In genomic region chr16:80323187-80323807, GRCh38 we compare ENCODE assay signal across 19 cellular contexts.
"Had no signal": no experiment of that assay in that cellular context is flagged by ENCODE, and none has a peak within 500 bp of the region (broad histone marks: within the 10 kb centered on the region; RNA-seq: fewer than 3 reads in every experiment).

No MANE protein-coding gene starts in this region.

- H3K27ac ChIP-seq: SJCRH30, transverse colon had no signal

- H3K36me3 Mint-ChIP-seq: activated naive CD8-positive, alpha-beta T cell treated with anti-CD3 and anti-CD28 coated beads, Interleukin-2, amount 10 ng/mL, durations not matched to agents 7 days and 5 days had no signal

- H3K4me3 ChIP-seq: SJCRH30, transverse colon had no signal

- H3K9me3 ChIP-seq: SJCRH30, transverse colon had no signal

- H3K4me1 ChIP-seq: SJCRH30, transverse colon had no signal

- H3K4me3 Mint-ChIP-seq: activated CD4-positive, alpha-beta T cell treated with anti-CD3 and anti-CD28 coated beads, Interleukin-2, amount 10 ng/mL, durations not matched to agents 24 days and 14 days; activated CD8-positive, alpha-beta T cell treated with anti-CD3 and anti-CD28 coated beads, Interleukin-2, amount 10 ng/mL, durations not matched to agents 7 days and 5 days; activated naive CD8-positive, alpha-beta T cell treated with anti-CD3 and anti-CD28 coated beads, Interleukin-2, amount 10 ng/mL, durations not matched to agents 7 days and 5 days; activated T-helper 1 cell treated with anti-CD3 and anti-CD28 coated beads, Interleukin-12 subunit alpha, Interleukin-12 subunit beta, Interleukin-2, Interleukin-4 antibody, amounts not matched to agents 30 ng/mL and 10 ng/mL and 1 ng/mL, durations not matched to agents 14 hours and 24 hours and 36 hours had no signal

- DNase-seq: activated CD4-positive, alpha-beta T cell treated with anti-CD3 and anti-CD28 coated beads, Interleukin-2, amount 10 ng/mL, durations not matched to agents 24 days and 14 days; activated CD4-positive, CD25-positive, alpha-beta regulatory T cell; activated CD8-positive, alpha-beta memory T cell treated with anti-CD3 and anti-CD28 coated beads, Interleukin-2, amount 50 U/mL, for 48 hours; activated CD8-positive, alpha-beta T cell treated with anti-CD3 and anti-CD28 coated beads, Interleukin-2, amount 10 ng/mL, durations not matched to agents 7 days and 5 days; activated naive CD8-positive, alpha-beta T cell treated with anti-CD3 and anti-CD28 coated beads, Interleukin-2, amount 10 ng/mL, durations not matched to agents 7 days and 5 days; effector CD4-positive, alpha-beta T cell; foreskin fibroblast; glutamatergic neuron; SJCRH30; stimulated activated CD4-positive, alpha-beta T cell treated with anti-CD3 and anti-CD28 coated beads, Interleukin-15, amount 100 ng/mL, for 24 hours; stimulated activated CD4-positive, alpha-beta T cell treated with anti-CD3 and anti-CD28 coated beads, Interleukin-4, amount 100 ng/mL, for 1 hour; stimulated activated naive CD4-positive, alpha-beta T cell; SW 1271; transverse colon had no signal

- H3K27me3 ChIP-seq: SJCRH30, transverse colon had no signal

- H3K9me3 Mint-ChIP-seq: activated CD4-positive, alpha-beta T cell treated with anti-CD3 and anti-CD28 coated beads, Interleukin-2, amount 10 ng/mL, durations not matched to agents 24 days and 14 days; activated T-helper 1 cell treated with anti-CD3 and anti-CD28 coated beads, Interleukin-12 subunit alpha, Interleukin-12 subunit beta, Interleukin-2, Interleukin-4 antibody, amounts not matched to agents 30 ng/mL and 10 ng/mL and 1 ng/mL, durations not matched to agents 14 hours and 24 hours and 36 hours had no signal

- ATAC-seq: activated CD8-positive, alpha-beta T cell treated with anti-CD3 and anti-CD28 coated beads, Interleukin-2, amount 10 ng/mL, durations not matched to agents 7 days and 5 days had no signal

- H3K36me3 ChIP-seq: SJCRH30, transverse colon had no signal

- H3K27ac Mint-ChIP-seq: activated CD4-positive, alpha-beta T cell treated with anti-CD3 and anti-CD28 coated beads, Interleukin-2, amount 10 ng/mL, durations not matched to agents 24 days and 14 days; activated CD8-positive, alpha-beta T cell treated with anti-CD3 and anti-CD28 coated beads, Interleukin-2, amount 10 ng/mL, durations not matched to agents 7 days and 5 days; activated naive CD8-positive, alpha-beta T cell treated with anti-CD3 and anti-CD28 coated beads, Interleukin-2, amount 10 ng/mL, durations not matched to agents 7 days and 5 days; activated T-helper 1 cell treated with anti-CD3 and anti-CD28 coated beads, Interleukin-12 subunit alpha, Interleukin-12 subunit beta, Interleukin-2, Interleukin-4 antibody, amounts not matched to agents 30 ng/mL and 10 ng/mL and 1 ng/mL, durations not matched to agents 14 hours and 24 hours and 36 hours had no signal

- H3K4me1 Mint-ChIP-seq: activated CD4-positive, alpha-beta T cell treated with anti-CD3 and anti-CD28 coated beads, Interleukin-2, amount 10 ng/mL, durations not matched to agents 24 days and 14 days; activated naive CD8-positive, alpha-beta T cell treated with anti-CD3 and anti-CD28 coated beads, Interleukin-2, amount 10 ng/mL, durations not matched to agents 7 days and 5 days had no signal

- FAIRE-seq: bronchial epithelial cell, colon, endothelial cell of umbilical vein, TTC549 had no signal
